15 cellular contexts compared by ENCODE assay signal in the genomic region with DNA sequence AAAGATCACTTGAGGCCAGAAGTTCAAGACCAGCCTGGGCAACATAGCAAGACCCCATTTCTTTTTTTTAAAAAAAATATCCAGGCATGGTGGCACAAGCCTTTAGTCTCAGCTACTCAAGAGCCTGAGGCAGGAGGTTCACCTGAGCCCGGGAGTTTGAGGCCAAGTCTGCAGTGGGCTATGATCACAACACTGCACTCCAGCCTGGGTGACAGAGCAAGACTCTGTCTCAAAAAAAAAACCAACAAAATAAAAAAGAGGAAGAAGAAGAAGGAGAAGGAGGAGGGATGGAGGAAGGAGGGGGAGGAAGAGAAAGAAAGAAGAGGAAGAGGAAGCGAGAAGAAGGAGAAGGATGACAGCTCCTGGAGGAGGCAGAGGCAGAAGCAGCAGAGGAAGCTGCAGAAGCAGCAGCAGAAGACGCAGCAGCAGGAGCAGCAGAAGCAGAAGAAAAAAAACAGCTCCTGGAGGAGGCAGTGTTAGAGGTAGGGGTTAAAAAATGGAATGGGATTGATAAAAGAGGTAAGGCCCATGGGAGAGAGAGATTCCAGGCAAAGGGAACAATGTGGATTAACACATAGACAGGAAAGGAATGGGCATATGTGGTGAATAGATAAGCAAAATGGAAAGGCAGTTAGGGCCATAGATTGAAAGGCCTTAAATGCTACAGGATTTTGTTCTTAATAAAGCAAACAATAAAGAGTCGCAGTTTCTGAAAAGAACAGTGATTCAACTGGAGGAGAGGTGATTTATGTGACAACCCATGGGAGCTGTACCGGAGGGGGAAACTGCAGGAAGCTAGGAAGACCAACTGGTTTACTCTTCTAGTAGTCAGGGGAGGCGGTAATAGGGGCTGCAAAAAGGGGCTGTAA. TPM values are rescaled to one million over a fixed set of nuclear protein-coding genes. Genes with fewer than 3 reads are reported as not detected.
DNase-seq lines count a peak whose midpoint lies in the region; ATAC-seq and TF ChIP-seq lines count a peak whose summit lies in the region.
"Had no signal": no experiment of that assay in that cellular context is flagged by ENCODE, and none has a peak within 500 bp of the region (broad histone marks: within the 10 kb centered on the region; RNA-seq: fewer than 3 reads in every experiment).

No MANE protein-coding gene starts in this region.

- no peak for TF ChIP-seq CTCF in mucosa of descending colon (IDR thresholded peaks at IDR 0.05)

- DNase-seq in NOMO-1 treated with DMSO at 0.1 percent for 48 hours (lab: John Stamatoyannopoulos, UW; ENCODE audit: unreplicated experiment) (peak; percentile 95), dermis blood vessel endothelial cell (peak; percentile 79), mucosa of descending colon (no peak), KG1 (lab: John Stamatoyannopoulos, UW) (no peak), NCI-H2107 treated with DMSO at 0.1 percent for 48 hours (lab: John Stamatoyannopoulos, UW; ENCODE audit: unreplicated experiment) (no peak)
- DNase-seq: activated CD8-positive, alpha-beta memory T cell treated with anti-CD3 and anti-CD28 coated beads, Interleukin-2, amount 10 ng/mL, durations not matched to agents 7 days and 5 days; activated naive CD8-positive, alpha-beta T cell treated with anti-CD3 and anti-CD28 coated beads for 36 hours; CD4-positive, CD25-positive, alpha-beta regulatory T cell; immature natural killer cell; NCI-H2227 treated with DMSO at 0.1 percent for 48 hours; sigmoid colon; T1000 had no signal

- no peaks in the 10 kb centered on the region for H3K9me3 ChIP-seq in mucosa of descending colon
- H3K9me3 ChIP-seq: sigmoid colon had no signal

- no peaks in the 10 kb centered on the region for H3K4me1 ChIP-seq in mucosa of descending colon (ENCODE audit: low read depth)

- no peaks in the 10 kb centered on the region for H3K36me3 ChIP-seq in mucosa of descending colon (ENCODE audit: low read depth)
- H3K36me3 ChIP-seq: sigmoid colon had no signal

- no peak overlapping the region for H3K4me3 ChIP-seq in mucosa of descending colon
- H3K4me3 ChIP-seq: sigmoid colon had no signal

- ATAC-seq in GM18868 (IDR thresholded peaks at IDR 0.05; ENCODE audit: unreplicated experiment), result peak; percentile 43
- ATAC-seq in mucosa of descending colon, result peak; percentile 28
- ATAC-seq in GM18873 (IDR thresholded peaks at IDR 0.05; ENCODE audit: low FRiP score, unreplicated experiment), result no peak
- ATAC-seq in GM21526 (IDR thresholded peaks at IDR 0.05; ENCODE audit: low FRiP score, unreplicated experiment), result no peak
- ATAC-seq: activated CD8-positive, alpha-beta memory T cell treated with anti-CD3 and anti-CD28 coated beads, Interleukin-2, amount 10 ng/mL, durations not matched to agents 7 days and 5 days had no signal

- intact Hi-C loops in mucosa of descending colon (cut with DNase I, micrococcal nuclease), result no loop called here

RNA-seq across cellular contexts. Expression of a gene that starts 10.9 kb away (rescaled TPM):
- total RNA-seq in dermis blood vessel endothelial cell (282 and 333 TPM in 2 replicates), mucosa of descending colon (10 to 100 TPM; 29.6 to 35.6 (median 30.8) TPM)

RNA-seq across cellular contexts. Expression of a gene that starts 12.2 kb away (rescaled TPM):
- total RNA-seq in dermis blood vessel endothelial cell (4.6 and 12.8 TPM in 2 replicates), mucosa of descending colon (1 to 10 TPM in 2 of 3 donors, under 1 TPM in 1; 0.87 to 4.4 (median 1.2) TPM)

Comparison
In these comparisons a context has a peak if more than half of its experiments do, and no peak if none do; other contexts are left out.
1. ATAC-seq: peak in GM18868 (single experiment) and mucosa of descending colon (single experiment); none in GM18873 (single experiment) and GM21526 (single experiment).
2. DNase-seq: peak in NOMO-1 treated with DMSO at 0.1 percent for 48 hours (single experiment) and dermis blood vessel endothelial cell (single experiment); none in mucosa of descending colon (0 of 3), KG1 (single experiment) and NCI-H2107 treated with DMSO at 0.1 percent for 48 hours (single experiment).